8 cellular contexts compared by ENCODE assay signal in the genomic region with DNA sequence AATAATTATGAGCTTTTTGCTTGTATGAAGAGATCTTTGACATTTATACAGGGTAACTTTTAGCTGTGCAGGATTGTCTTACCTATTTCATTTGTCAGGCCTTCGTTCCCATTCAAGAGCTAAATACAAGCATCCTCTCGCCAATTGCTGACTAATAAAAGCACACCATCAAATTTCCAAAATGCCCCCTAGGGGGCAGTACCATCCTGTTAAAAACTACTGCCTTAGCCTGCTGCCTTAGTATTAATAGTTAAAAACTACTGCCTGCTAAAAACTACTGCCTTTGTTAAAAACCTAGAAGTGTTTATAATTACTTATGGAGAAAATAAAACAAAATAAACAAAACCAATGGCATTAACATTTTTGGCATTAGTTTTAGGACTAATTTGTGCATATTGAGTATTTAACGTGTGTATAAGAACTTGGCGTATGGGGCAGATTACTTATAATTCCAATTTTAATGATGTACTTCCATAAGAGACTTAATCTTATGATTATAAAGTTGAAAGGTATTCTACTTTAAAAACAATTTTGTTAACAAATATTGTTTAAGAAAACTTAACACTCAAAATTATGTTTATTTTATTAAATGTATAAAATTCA. TPM values are rescaled to one million over a fixed set of nuclear protein-coding genes. Genes with fewer than 3 reads are reported as not detected.
DNase-seq lines count a peak whose midpoint lies in the region; ATAC-seq and TF ChIP-seq lines count a peak whose summit lies in the region.

No MANE protein-coding gene starts in this region.

- H3K18ac ChIP-seq in trophoblast cell (ENCODE audit: low read length): no peak overlapping the region

- H3K36me3 ChIP-seq in fibroblast of lung (ENCODE audit: control insufficient read depth, insufficient read depth, low read length) (peaks cover 2% of the 10 kb centered on the region), trophoblast cell (ENCODE audit: control insufficient read depth in 1 of 2, insufficient read depth in 2 of 2, low read length in 2 of 2) (no peaks in the 10 kb centered on the region)

- TF ChIP-seq CTCF in fibroblast of lung (conservative IDR thresholded peaks at IDR 0.05 in 1 of 2, IDR thresholded peaks at IDR 0.05 in 1 of 2; ENCODE audit: low read depth in 1 of 2, low read length in 2 of 2): peak; percentile 72 to 81

- H3K27ac ChIP-seq in fibroblast of lung (ENCODE audit: insufficient read depth, low read length) (no peak overlapping the region), trophoblast cell (ENCODE audit: low read depth, low read length) (no peak overlapping the region)

- no peak overlapping the region for H3K23ac ChIP-seq in trophoblast cell (ENCODE audit: low read length)

- no peak overlapping the region for H2BK5ac ChIP-seq in trophoblast cell (ENCODE audit: low read depth, low read length, poor library complexity)

- no peak overlapping the region for H3K9ac ChIP-seq in fibroblast of lung (ENCODE audit: insufficient read depth, low read length)
- H3K9ac ChIP-seq in trophoblast cell (ENCODE audit: low read length): no peak overlapping the region

- H4K91ac ChIP-seq in trophoblast cell (ENCODE audit: low read depth, low read length): no peak overlapping the region

- no peak overlapping the region for H3K4ac ChIP-seq in trophoblast cell (ENCODE audit: low read depth, low read length)

- H4K8ac ChIP-seq in trophoblast cell (ENCODE audit: low read depth, low read length): no peak overlapping the region

- no peak for ATAC-seq in HG02759 (IDR thresholded peaks at IDR 0.05; ENCODE audit: unreplicated experiment)
- no peak for ATAC-seq in HG02840 (IDR thresholded peaks at IDR 0.05; ENCODE audit: low FRiP score, unreplicated experiment)

- H2AFZ ChIP-seq in fibroblast of lung (ENCODE audit: low read length) (no peak overlapping the region), trophoblast cell (ENCODE audit: insufficient read depth, low read length, poor library complexity) (no peak overlapping the region)

- in situ Hi-C loops in G401 (cut with HindIII; ENCODE audit: low sequenced_read_pairs): no loop called here

- no peaks in the 10 kb centered on the region for H4K20me1 ChIP-seq in fibroblast of lung (ENCODE audit: control insufficient read depth, extremely low read depth, insufficient read depth, low read length)

- H2BK120ac ChIP-seq in trophoblast cell (ENCODE audit: insufficient read depth, low read length, poor library complexity): no peak overlapping the region

- H3K4me2 ChIP-seq in fibroblast of lung (ENCODE audit: extremely low read depth, insufficient read depth, low read length) (no peak overlapping the region), trophoblast cell (ENCODE audit: low read length) (no peak overlapping the region)

- no peak overlapping the region for H2BK12ac ChIP-seq in trophoblast cell (ENCODE audit: low read length)

- no peaks in the 10 kb centered on the region for H3K4me1 ChIP-seq in fibroblast of lung (ENCODE audit: control insufficient read depth, extremely low read depth, insufficient read depth, low read length)
- no peaks in the 10 kb centered on the region for H3K4me1 ChIP-seq in trophoblast cell (ENCODE audit: control insufficient read depth in 1 of 2, insufficient read depth in 2 of 2, low read length in 2 of 2)

- no peaks in the 10 kb centered on the region for H3K79me1 ChIP-seq in trophoblast cell (ENCODE audit: low read length)

- no peaks in the 10 kb centered on the region for H3K79me2 ChIP-seq in fibroblast of lung (ENCODE audit: control insufficient read depth, insufficient read depth, low read length)
- no peaks in the 10 kb centered on the region for H3K79me2 ChIP-seq in trophoblast cell (ENCODE audit: control insufficient read depth, insufficient read depth, low read length, poor library complexity)

- H4K12ac ChIP-seq in trophoblast cell (ENCODE audit: low read depth, low read length): no peak overlapping the region

- H3K14ac ChIP-seq in trophoblast cell (ENCODE audit: low read length): no peak overlapping the region

- H3K9me3 ChIP-seq in fibroblast of lung (ENCODE audit: control insufficient read depth, insufficient read depth, low read depth, low read length) (no peaks in the 10 kb centered on the region), trophoblast cell (ENCODE audit: insufficient read depth, low read depth, low read length) (peaks cover 1% of the 10 kb centered on the region)

- H3K4me3 ChIP-seq in fibroblast of lung (replicated peaks in 1 of 4; ENCODE audit: control extremely low read depth in 1 of 4, insufficient read depth in 1 of 4, low read depth in 3 of 4, low read length in 4 of 4): no peak overlapping the region
- no peak overlapping the region for H3K4me3 ChIP-seq in trophoblast cell (ENCODE audit: low read depth, low read length)

- H3K27me3 ChIP-seq in fibroblast of lung (ENCODE audit: control insufficient read depth, insufficient read depth, low read length): no peaks in the 10 kb centered on the region
- H3K27me3 ChIP-seq in trophoblast cell (ENCODE audit: insufficient read depth, low read length): no peaks in the 10 kb centered on the region

- WGBS in trophoblast cell (ENCODE audit: extremely low coverage, insufficient coverage, insufficient read length): no CpG with 5 or more reads among the region's 4 CpGs

- DNase-seq in G401 (ENCODE audit: low spot score) (peak; percentile 80), HT-29 (ENCODE audit: low spot score) (peak; percentile 84), NOMO-1 (lab: John Stamatoyannopoulos, UW; ENCODE audit: unreplicated experiment in 2 of 2) (peak; percentile 34 to 64), fibroblast of lung (ENCODE audit: low read depth in 2 of 2) (peak; percentile 45 to 77), trophoblast cell (peak; percentile 57 to 93)
- peak; percentile 35 for DNase-seq in activated CD8-positive, alpha-beta memory T cell treated with anti-CD3 and anti-CD28 coated beads, Interleukin-2, amount 50 U/mL, for 24 hours (ENCODE audit: extremely low read depth)

- H2AK5ac ChIP-seq in trophoblast cell (ENCODE audit: low read length): no peak overlapping the region

RNA-seq across cellular contexts. Expression of gene IFI27L2, which starts 3.0 kb away (rescaled TPM):
- total RNA-seq in G401 (2014; rRNA removed; shearing (Covaris generic)): 92.3 and 158 TPM in 2 replicates
- total RNA-seq in HT-29 (2014; rRNA removed; shearing (Covaris generic)): 52.3 and 56.9 TPM in 2 replicates
- total RNA-seq in fibroblast of lung: 114 and 225 TPM in 2 replicates
- 91.4 and 104 TPM in 2 replicates for polyA plus RNA-seq in fibroblast of lung
- polyA plus RNA-seq in fibroblast of lung (2012): 322 and 327 TPM in 2 replicates
- 65.8 and 141 TPM in 2 replicates for polyA minus RNA-seq in fibroblast of lung (ENCODE audit: low replicate concordance)
- polyA plus RNA-seq in trophoblast cell (2013): 8.1 and 9.4 TPM in 2 replicates

RNA-seq across cellular contexts. Expression of gene IFI27, which starts 21.9 kb away (rescaled TPM):
- total RNA-seq in G401 (2014; rRNA removed; shearing (Covaris generic)): not detected in 2 replicates
- 481 and 816 TPM in 2 replicates for total RNA-seq in HT-29 (2014; rRNA removed; shearing (Covaris generic))
- total RNA-seq in fibroblast of lung: 7.9 and 11.6 TPM in 2 replicates
- 8.3 and 32.2 TPM in 2 replicates for polyA plus RNA-seq in fibroblast of lung
- 7.7 and 26.1 TPM in 2 replicates for polyA plus RNA-seq in fibroblast of lung (2012)
- 1.1 TPM in 1 of 2 replicates, not detected in the other for polyA minus RNA-seq in fibroblast of lung (ENCODE audit: low replicate concordance)
- 2.4 and 2.7 TPM in 2 replicates for polyA plus RNA-seq in trophoblast cell (2013)

RNA-seq across cellular contexts. Expression of gene PPP4R4, which starts 41.7 kb away (rescaled TPM):
- 2.1 and 4.7 TPM in 2 replicates for total RNA-seq in G401 (2014; rRNA removed; shearing (Covaris generic))
- 0.03 and 0.94 TPM in 2 replicates for total RNA-seq in HT-29 (2014; rRNA removed; shearing (Covaris generic))
- total RNA-seq in fibroblast of lung: 0.51 and 0.99 TPM in 2 replicates
- polyA plus RNA-seq in fibroblast of lung: 0.35 and 0.61 TPM in 2 replicates
- 0.28 and 0.29 TPM in 2 replicates for polyA plus RNA-seq in fibroblast of lung (2012)
- polyA minus RNA-seq in fibroblast of lung (ENCODE audit: low replicate concordance): not detected in 2 replicates
- 0.15 and 0.18 TPM in 2 replicates for polyA plus RNA-seq in trophoblast cell (2013)

RNA-seq across cellular contexts. Expression of gene IFI27L1, which starts 51.3 kb away (rescaled TPM):
- total RNA-seq in G401 (2014; rRNA removed; shearing (Covaris generic)): 7.9 and 20.6 TPM in 2 replicates
- 9.6 and 12.7 TPM in 2 replicates for total RNA-seq in HT-29 (2014; rRNA removed; shearing (Covaris generic))
- 8.5 and 14.4 TPM in 2 replicates for total RNA-seq in fibroblast of lung
- 20.3 and 26.0 TPM in 2 replicates for polyA plus RNA-seq in fibroblast of lung
- 21.2 and 28.0 TPM in 2 replicates for polyA plus RNA-seq in fibroblast of lung (2012)
- 14.6 and 15.5 TPM in 2 replicates for polyA minus RNA-seq in fibroblast of lung (ENCODE audit: low replicate concordance)
- 18.5 and 19.5 TPM in 2 replicates for polyA plus RNA-seq in trophoblast cell (2013)

RNA-seq across cellular contexts. Expression of gene DDX24, which starts 51.4 kb away (rescaled TPM):
- total RNA-seq in G401 (2014; rRNA removed; shearing (Covaris generic)): 98.8 and 145 TPM in 2 replicates
- 66.9 and 67.7 TPM in 2 replicates for total RNA-seq in HT-29 (2014; rRNA removed; shearing (Covaris generic))
- 103 and 143 TPM in 2 replicates for total RNA-seq in fibroblast of lung
- polyA plus RNA-seq in fibroblast of lung: 192 and 244 TPM in 2 replicates
- polyA plus RNA-seq in fibroblast of lung (2012): 157 and 176 TPM in 2 replicates
- 64.4 and 89.6 TPM in 2 replicates for polyA minus RNA-seq in fibroblast of lung (ENCODE audit: low replicate concordance)
- 108 and 113 TPM in 2 replicates for polyA plus RNA-seq in trophoblast cell (2013)

Comparison
In these comparisons a context has a peak if more than half of its experiments do, and no peak if none do; other contexts are left out.
1. RNA of gene IFI27, which starts 21.9 kb away (total RNA-seq): 481 to 816 TPM in HT-29; 7.9 to 11.6 TPM in fibroblast of lung and not detected in G401; every median in the first group is over 10 times any median in the second.
2. Peak in every context shown above with its lines, with median percentiles within 50 percentile points of each other: DNase-seq.